ENCODE assay signal across 2 cellular contexts in the genomic region with DNA sequence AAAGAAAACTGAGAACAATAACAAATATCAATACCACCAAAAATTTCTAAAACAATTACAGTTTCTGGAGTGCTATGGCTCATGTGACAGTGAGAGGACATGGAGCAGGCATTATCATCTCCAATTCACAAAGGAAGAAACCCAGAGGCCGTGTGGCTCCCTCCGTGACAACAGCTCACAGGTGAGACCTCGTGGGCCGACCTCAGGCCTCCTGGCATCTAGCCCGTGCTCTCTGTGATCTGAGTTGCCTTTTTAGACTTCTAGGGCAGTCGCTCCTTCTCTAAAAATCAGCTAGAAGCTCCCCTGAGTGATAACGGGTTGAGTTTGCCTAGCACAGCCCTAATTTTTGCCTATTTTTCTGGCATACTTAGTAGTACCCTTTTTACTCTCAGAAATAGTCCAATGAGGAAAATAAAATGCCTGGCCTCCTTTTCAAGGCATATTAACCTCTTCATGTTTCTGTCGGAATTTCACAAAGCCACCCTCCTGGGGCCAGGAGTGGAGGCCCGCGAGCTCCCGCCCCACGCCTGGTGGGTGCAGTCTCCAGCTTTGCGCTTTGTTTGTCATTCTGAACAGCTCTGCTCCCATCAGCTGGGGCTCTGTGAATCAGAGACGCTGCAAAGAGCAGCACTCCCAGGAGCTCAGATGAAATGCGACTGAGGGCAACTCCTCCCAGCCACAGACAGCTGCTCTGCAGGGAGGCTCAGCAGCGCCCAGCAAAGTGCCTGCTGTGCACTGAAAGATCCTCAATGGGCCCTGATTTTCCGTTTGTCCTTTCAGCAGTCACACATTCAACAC.
TF ChIP-seq lines count a peak whose summit lies in the region.

No MANE protein-coding gene starts in this region.

TF ChIP-seq in H1, 55 proteins besides CTCF, POLR2A, EP300 and RAD21:
- no peak for TF ChIP-seq PHF8 (conservative IDR thresholded peaks at IDR 0.05; ENCODE audit: low read depth, low read length)
- TF ChIP-seq USF2 (IDR thresholded peaks at IDR 0.05; ENCODE audit: low read length), result no peak

TF ChIP-seq in GM12891, 5 proteins besides CTCF, POLR2A, EP300 and RAD21:
- TF ChIP-seq SPI1 (IDR thresholded peaks at IDR 0.05; ENCODE audit: low read depth, low read length), result no peak
- TF ChIP-seq TAF1 (IDR thresholded peaks at IDR 0.05; ENCODE audit: low read depth, low read length), result no peak
